Comparison of ENCODE assay signal across 9 cellular contexts in genomic region chr7:111029574-111030357, GRCh38.
DNase-seq lines count a peak whose midpoint lies in the region; ATAC-seq, FAIRE-seq and TF ChIP-seq lines count a peak whose summit lies in the region.
"Had no signal": no experiment of that assay in that cellular context is flagged by ENCODE, and none has a peak within 500 bp of the region (broad histone marks: within the 10 kb centered on the region; RNA-seq: fewer than 3 reads in every experiment).

No MANE protein-coding gene starts in this region.

- H3K36me3 Mint-ChIP-seq in activated naive CD8-positive, alpha-beta T cell treated with anti-CD3 and anti-CD28 coated beads, Interleukin-2, amount 50 U/mL, for 24 hours (ENCODE audit: low read depth), result no peaks in the 10 kb centered on the region

- no peaks in the 10 kb centered on the region for H3K9me3 ChIP-seq in DOHH2 (ENCODE audit: control insufficient read depth, insufficient read depth, low read length)

- no peaks in the 10 kb centered on the region for H3K27me3 ChIP-seq in DOHH2 (ENCODE audit: control insufficient read depth, low read length)

- peak overlapping the region; percentile 7 for H3K4me2 ChIP-seq in DOHH2 (ENCODE audit: low read length)

- peak overlapping the region; percentile 63 for H3K4me3 Mint-ChIP-seq in activated naive CD8-positive, alpha-beta T cell treated with anti-CD3 and anti-CD28 coated beads, Interleukin-2, amount 50 U/mL, for 24 hours

- no peak overlapping the region for H3K4me3 ChIP-seq in DOHH2 (ENCODE audit: low read length)

- no peaks in the 10 kb centered on the region for H3K36me3 ChIP-seq in DOHH2 (ENCODE audit: control insufficient read depth, low read length)

- H3K27ac Mint-ChIP-seq in activated naive CD8-positive, alpha-beta T cell treated with anti-CD3 and anti-CD28 coated beads, Interleukin-2, amount 50 U/mL, for 24 hours, result peak overlapping the region; percentile 96

- DNase-seq in NAMALWA (ENCODE audit: low spot score) (peak; percentile 27), smooth muscle cell of the brain vasculature (ENCODE audit: low read depth, low spot score) (peak; percentile 23), HTR-8/SVneo (ENCODE audit: insufficient read length, low spot score) (no peak), hepatic stellate cell (ENCODE audit: low spot score) (no peak), kidney glomerular epithelial cell (lab: John Stamatoyannopoulos, UW) (no peak)
- peak; percentile 47 for DNase-seq in activated naive CD8-positive, alpha-beta T cell treated with anti-CD3 and anti-CD28 coated beads, Interleukin-2, amount 50 U/mL, for 24 hours

- no peaks in the 10 kb centered on the region for H3K27me3 Mint-ChIP-seq in activated naive CD8-positive, alpha-beta T cell treated with anti-CD3 and anti-CD28 coated beads, Interleukin-2, amount 50 U/mL, for 24 hours

- no peak for FAIRE-seq in HTR-8/SVneo (lab: Jason Lieb, UNC)
- FAIRE-seq: colon had no signal

- H3K79me2 ChIP-seq in DOHH2 (ENCODE audit: control insufficient read depth, low read length), result no peaks in the 10 kb centered on the region

- H3K9me3 Mint-ChIP-seq in activated naive CD8-positive, alpha-beta T cell treated with anti-CD3 and anti-CD28 coated beads, Interleukin-2, amount 50 U/mL, for 24 hours, result no peaks in the 10 kb centered on the region

- no peak overlapping the region for H3K27ac ChIP-seq in DOHH2 (ENCODE audit: low read depth, low read length)

- no peaks in the 10 kb centered on the region for H4K20me1 ChIP-seq in DOHH2 (ENCODE audit: control insufficient read depth, insufficient read depth, low read depth, low read length)

- no peak for TF ChIP-seq CTCF in DOHH2 (IDR thresholded peaks at IDR 0.05; ENCODE audit: low read depth, low read length, poor library complexity, severe bottlenecking)

- peaks cover 11% of the 10 kb centered on the region for H3K4me1 ChIP-seq in DOHH2 (ENCODE audit: control insufficient read depth, low read length)

- H3K4me1 Mint-ChIP-seq in activated naive CD8-positive, alpha-beta T cell treated with anti-CD3 and anti-CD28 coated beads, Interleukin-2, amount 50 U/mL, for 24 hours, result peaks cover 70% of the 10 kb centered on the region

- peak; percentile 34 for ATAC-seq in GM19468 (IDR thresholded peaks at IDR 0.05; ENCODE audit: extremely low read depth, unreplicated experiment)
- ATAC-seq in activated naive CD8-positive, alpha-beta T cell treated with anti-CD3 and anti-CD28 coated beads, Interleukin-2, amount 50 U/mL, for 24 hours, result peak; percentile 55

- H3K9me2 ChIP-seq in DOHH2 (replicated peaks; ENCODE audit: control insufficient read depth, low read length), result no peaks in the 10 kb centered on the region

- no peaks in the 10 kb centered on the region for H3F3A ChIP-seq in DOHH2 (ENCODE audit: control insufficient read depth, insufficient read depth)

Comparison
In these comparisons a context has a peak if more than half of its experiments do, and no peak if none do; other contexts are left out.
1. DNase-seq: peak in NAMALWA (single experiment), activated naive CD8-positive, alpha-beta T cell treated with anti-CD3 and anti-CD28 coated beads, Interleukin-2, amount 50 U/mL, for 24 hours (single experiment) and smooth muscle cell of the brain vasculature (single experiment); none in HTR-8/SVneo (single experiment), hepatic stellate cell (single experiment) and kidney glomerular epithelial cell (single experiment).